ENCODE assay signal across 16 cellular contexts in the genomic region with DNA sequence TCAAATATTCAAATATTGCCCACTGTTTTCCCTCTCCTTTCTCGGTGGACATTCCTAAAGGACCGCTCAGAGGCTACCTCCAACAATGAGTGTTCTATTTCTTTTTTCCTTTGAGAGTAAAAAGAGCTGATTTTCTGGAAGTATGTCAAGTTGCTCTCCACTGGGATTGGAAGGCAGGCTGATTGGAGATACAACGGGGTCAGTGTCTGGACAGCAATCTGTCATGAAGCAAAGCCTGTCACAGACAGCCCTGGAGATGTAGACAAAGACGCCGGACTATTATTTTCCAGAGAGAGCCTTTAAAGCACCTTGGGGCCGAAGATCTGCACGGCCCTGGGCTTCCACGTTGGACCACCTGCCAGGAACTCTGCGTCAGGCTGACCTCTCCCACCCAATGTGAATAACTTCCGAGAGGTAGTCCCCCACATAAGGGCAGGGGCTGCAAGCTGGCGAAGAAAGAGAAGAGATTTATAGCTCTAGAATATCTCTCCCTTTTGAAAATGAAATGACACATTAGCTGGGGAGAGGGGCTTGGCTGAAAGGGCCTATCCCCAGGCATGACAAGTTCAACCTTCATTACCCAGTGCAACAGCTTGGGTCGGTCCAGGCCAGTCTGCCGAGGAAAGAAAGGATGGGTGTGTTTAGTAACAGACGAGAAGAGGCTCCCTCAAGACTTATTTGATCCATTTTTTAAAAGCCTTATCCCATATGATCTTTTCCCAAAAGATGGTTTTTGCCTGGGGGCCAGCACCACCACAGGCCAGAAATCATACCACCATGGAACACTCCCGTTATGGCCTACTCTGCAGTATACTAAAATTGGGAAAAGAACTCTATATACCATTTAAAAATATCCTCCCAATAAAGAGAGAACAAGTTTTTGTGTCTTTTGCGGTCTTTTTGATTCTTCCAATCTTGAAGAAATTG.
DNase-seq lines count a peak whose midpoint lies in the region; ATAC-seq and TF ChIP-seq lines count a peak whose summit lies in the region.
"Had no signal": no experiment of that assay in that cellular context is flagged by ENCODE, and none has a peak within 500 bp of the region (broad histone marks: within the 10 kb centered on the region; RNA-seq: fewer than 3 reads in every experiment).

No MANE protein-coding gene starts in this region.

- H3K4me1 Mint-ChIP-seq in CD4-positive, CD25-positive, alpha-beta regulatory T cell: peaks cover 21 to 40% (median 29%) of the 10 kb centered on the region in 4 donors
- peaks cover 19 to 26% (median 22%) of the 10 kb centered on the region in 7 donors for H3K4me1 Mint-ChIP-seq in naive thymus-derived CD4-positive, alpha-beta T cell

- no peaks in the 10 kb centered on the region for H3K36me3 Mint-ChIP-seq in CD4-positive, CD25-positive, alpha-beta regulatory T cell
- H3K36me3 Mint-ChIP-seq in naive thymus-derived CD4-positive, alpha-beta T cell: peaks cover 0 to 6% (median 0%) of the 10 kb centered on the region in 5 donors

- H3K9me3 ChIP-seq in CD4-positive, CD25-positive, alpha-beta regulatory T cell (ENCODE audit: control insufficient read depth in 2 of 2, low read length in 2 of 2): no peaks in the 10 kb centered on the region
- no peaks in the 10 kb centered on the region for H3K9me3 ChIP-seq in naive thymus-derived CD4-positive, alpha-beta T cell (ENCODE audit: control insufficient read depth in 2 of 3, low read length in 3 of 3)
- H3K9me3 ChIP-seq in hepatocyte (ENCODE audit: low read depth): no peaks in the 10 kb centered on the region
- H3K9me3 ChIP-seq: tibial nerve had no signal

- no peak overlapping the region for H3K4me2 ChIP-seq in hepatocyte
- H3K4me2 ChIP-seq: KMS-11 had no signal

- CTCF ChIA-PET in naive thymus-derived CD4-positive, alpha-beta T cell (lab: Charles Lee): interaction anchor here (0.7 to 1.7 kb wide), 4 partner anchors 10 to 21 kb away, joined by 3 to 9 read pairs (median 5); no protein-coding TSS in a partner anchor

- intact Hi-C loops in naive thymus-derived CD4-positive, alpha-beta T cell (cut with micrococcal nuclease): loop anchor here in 1 of 2 donors (1.0 to 2.0 kb wide), 4 partner anchors 9 to 52 kb away; no protein-coding TSS in a partner anchor

- H3K4me3 Mint-ChIP-seq in CD4-positive, CD25-positive, alpha-beta regulatory T cell: peak overlapping the region; percentile 35 to 62 (median 56)
- peak overlapping the region in 9 of 10 donors; percentile 0 to 74 (median 45) for H3K4me3 Mint-ChIP-seq in naive thymus-derived CD4-positive, alpha-beta T cell

- peak overlapping the region; percentile 33 for H3K4me3 ChIP-seq in CD4-positive, CD25-positive, alpha-beta regulatory T cell (ENCODE audit: low read depth, low read length)
- no peak overlapping the region for H3K4me3 ChIP-seq in naive thymus-derived CD4-positive, alpha-beta T cell (ENCODE audit: low read length)
- H3K4me3 ChIP-seq in hepatocyte: no peak overlapping the region
- H3K4me3 ChIP-seq: tibial nerve had no signal

- no peak overlapping the region for H3K27ac ChIP-seq in CD4-positive, CD25-positive, alpha-beta regulatory T cell (ENCODE audit: insufficient read depth, low read length, poor library complexity, severe bottlenecking)
- H3K27ac ChIP-seq in caudate nucleus (ENCODE audit: low read depth, low read length) (peak overlapping the region; percentile 88), hepatocyte (no peak overlapping the region)
- H3K27ac ChIP-seq in naive thymus-derived CD4-positive, alpha-beta T cell (ENCODE audit: low read depth, low read length): no peak overlapping the region
- H3K27ac ChIP-seq: KMS-11, parathyroid adenoma, tibial nerve had no signal

- H2AFZ ChIP-seq in hepatocyte: no peak overlapping the region
- H2AFZ ChIP-seq: parathyroid adenoma had no signal

- peak overlapping the region; percentile 0 to 62 (median 53) for H3K27ac Mint-ChIP-seq in CD4-positive, CD25-positive, alpha-beta regulatory T cell
- H3K27ac Mint-ChIP-seq in naive thymus-derived CD4-positive, alpha-beta T cell: peak overlapping the region in 7 of 9 donors; percentile 3 to 80 (median 59)

- H3K79me2 ChIP-seq in hepatocyte: no peaks in the 10 kb centered on the region
- H3K79me2 ChIP-seq: parathyroid adenoma had no signal

- H3K27me3 ChIP-seq in CD4-positive, CD25-positive, alpha-beta regulatory T cell (ENCODE audit: control insufficient read depth, insufficient read depth, low read length): no peaks in the 10 kb centered on the region
- H3K27me3 ChIP-seq in naive thymus-derived CD4-positive, alpha-beta T cell (ENCODE audit: control insufficient read depth in 2 of 2, insufficient read depth in 2 of 2, low read length in 2 of 2): no peaks in the 10 kb centered on the region
- no peaks in the 10 kb centered on the region for H3K27me3 ChIP-seq in hepatocyte
- H3K27me3 ChIP-seq: tibial nerve had no signal

- POLR2A ChIA-PET in naive thymus-derived CD4-positive, alpha-beta T cell (lab: Charles Lee): interaction anchor here (0.7 to 1.0 kb wide), 4 partner anchors 12 to 237 kb away, joined by 3 to 6 read pairs (median 3); no protein-coding TSS in a partner anchor

- WGBS in hepatocyte (ENCODE audit: low lambda C conversion rate, missing lambda C conversion rate): 89% methylated on average over 16 of the region's 16 CpGs

- H3K9me2 ChIP-seq in hepatocyte (replicated peaks; ENCODE audit: insufficient read depth): no peaks in the 10 kb centered on the region

- H3K27me3 Mint-ChIP-seq in CD4-positive, CD25-positive, alpha-beta regulatory T cell: peaks cover 3% of the 10 kb centered on the region
- H3K27me3 Mint-ChIP-seq in naive thymus-derived CD4-positive, alpha-beta T cell: peaks cover 0 to 21% (median 3%) of the 10 kb centered on the region in 5 donors

- H3K4me1 ChIP-seq in CD4-positive, CD25-positive, alpha-beta regulatory T cell (ENCODE audit: control insufficient read depth, insufficient read depth, low read length, poor library complexity, severe bottlenecking): peaks cover 18% of the 10 kb centered on the region
- H3K4me1 ChIP-seq in naive thymus-derived CD4-positive, alpha-beta T cell (ENCODE audit: control insufficient read depth in 2 of 2, insufficient read depth in 2 of 2, low read length in 2 of 2): peaks cover 20 to 24% of the 10 kb centered on the region in 2 donors
- no peaks in the 10 kb centered on the region for H3K4me1 ChIP-seq in hepatocyte (ENCODE audit: insufficient read depth)
- H3K4me1 ChIP-seq: parathyroid adenoma had no signal

- H3K9me3 Mint-ChIP-seq in CD4-positive, CD25-positive, alpha-beta regulatory T cell: peaks cover 0 to 4% (median 0%) of the 10 kb centered on the region in 7 donors
- peaks cover 0 to 6% (median 0%) of the 10 kb centered on the region in 11 donors for H3K9me3 Mint-ChIP-seq in naive thymus-derived CD4-positive, alpha-beta T cell

- no peaks in the 10 kb centered on the region for H4K20me1 ChIP-seq in hepatocyte (ENCODE audit: insufficient read depth, poor library complexity, severe bottlenecking)

- DNase-seq in CD4-positive, CD25-positive, alpha-beta regulatory T cell: peak in 1 of 3 donors; percentile 14
- DNase-seq in HT1080 (ENCODE audit: low read depth) (peak; percentile 34), caudate nucleus (lab: John Stamatoyannopoulos, UW) (peak in 28 of 61 donors; percentile 7 to 57 (median 28)), hepatocyte (ENCODE audit: low spot score) (no peak), SHP77 treated with DMSO at 0.1 percent for 48 hours (lab: John Stamatoyannopoulos, UW) (no peak)
- no peak for DNase-seq in naive thymus-derived CD4-positive, alpha-beta T cell
- DNase-seq: DMS153; NCI-H1105 treated with DMSO at 0.1 percent for 48 hours; small intestine; stimulated activated CD4-positive, alpha-beta T cell treated with anti-CD3 and anti-CD28 coated beads, Interleukin-4, amount 100 ng/mL, for 4 hours; stimulated activated CD8-positive, alpha-beta memory T cell treated with anti-CD3 and anti-CD28 coated beads, Interleukin-4, amount 100 ng/mL, for 48 hours had no signal

- H3K36me3 ChIP-seq in CD4-positive, CD25-positive, alpha-beta regulatory T cell (ENCODE audit: control insufficient read depth, insufficient read depth, low read length): no peaks in the 10 kb centered on the region
- no peaks in the 10 kb centered on the region for H3K36me3 ChIP-seq in naive thymus-derived CD4-positive, alpha-beta T cell (ENCODE audit: control insufficient read depth in 2 of 3, insufficient read depth in 3 of 3, low read length in 3 of 3)
- H3K36me3 ChIP-seq in hepatocyte (replicated peaks; ENCODE audit: insufficient read depth, low read depth): no peaks in the 10 kb centered on the region
- H3K36me3 ChIP-seq: tibial nerve had no signal

- no peak for ATAC-seq in CD4-positive, CD25-positive, alpha-beta regulatory T cell (ENCODE audit: low read depth in 2 of 2)
- ATAC-seq in naive thymus-derived CD4-positive, alpha-beta T cell: no peak
- no peak for ATAC-seq in HG02885 (IDR thresholded peaks at IDR 0.05; ENCODE audit: poor library complexity, unreplicated experiment)
- ATAC-seq: SK-N-SH treated with all-trans-retinoic acid at 6 μM for 48 hours had no signal

- TF ChIP-seq CTCF in hepatocyte (IDR thresholded peaks at IDR 0.05; ENCODE audit: poor library complexity): no peak
